16 cellular contexts compared by ENCODE assay signal in genomic region chr2:38444247-38444646, GRCh38.
DNase-seq lines count a peak whose midpoint lies in the region; TF ChIP-seq lines count a peak whose summit lies in the region.
"Had no signal": no experiment of that assay in that cellular context is flagged by ENCODE, and none has a peak within 500 bp of the region (broad histone marks: within the 10 kb centered on the region; RNA-seq: fewer than 3 reads in every experiment).

No MANE protein-coding gene starts in this region.

- in situ Hi-C loops in GM23248 (cut with MboI), result no loop called here

- no peak overlapping the region for H3K4me2 ChIP-seq in GM23248 (ENCODE audit: unreplicated experiment)

- H3K36me3 ChIP-seq in GM23248 (ENCODE audit: low read depth) (no peaks in the 10 kb centered on the region), endodermal cell (ENCODE audit: control insufficient read depth, insufficient read depth, low read length) (no peaks in the 10 kb centered on the region)
- H3K36me3 ChIP-seq: heart left ventricle, ovary had no signal

- no peak overlapping the region for H2AFZ ChIP-seq in GM23248

- H3K4me3 Mint-ChIP-seq in endodermal cell (peak overlapping the region; percentile 7), endothelial cell (ENCODE audit: unreplicated experiment) (no peak overlapping the region)
- H3K4me3 Mint-ChIP-seq: memory B cell had no signal

- peak overlapping the region; percentile 80 for H3K27ac Mint-ChIP-seq in endodermal cell
- no peak overlapping the region for H3K27ac Mint-ChIP-seq in endothelial cell (ENCODE audit: unreplicated experiment)
- H3K27ac Mint-ChIP-seq: memory B cell had no signal

- H3K27me3 Mint-ChIP-seq in endodermal cell (ENCODE audit: insufficient read depth) (peaks cover 9% of the 10 kb centered on the region), endothelial cell (ENCODE audit: unreplicated experiment) (peaks cover 6% of the 10 kb centered on the region)

- H3K9ac ChIP-seq in GM23248 (no peak overlapping the region), endodermal cell (ENCODE audit: extremely low read depth, low read length, poor library complexity, severe bottlenecking) (peak overlapping the region; percentile 46)

- H3K4me3 ChIP-seq in GM23248, result no peak overlapping the region
- peak overlapping the region; percentile 65 for H3K4me3 ChIP-seq in endodermal cell (ENCODE audit: low read length)
- H3K4me3 ChIP-seq: dorsolateral prefrontal cortex, heart left ventricle, ovary had no signal

- DNase-seq in GM23248, result peak; percentile 50
- peak; percentile 2 for DNase-seq in NCI-H446 treated with DMSO at 0.1 percent for 48 hours (lab: John Stamatoyannopoulos, UW)
- peak; percentile 92 for DNase-seq in endodermal cell
- peak; percentile 43 for DNase-seq in non-pigmented ciliary epithelial cell (ENCODE audit: low read depth)
- no peak for DNase-seq in NCI-H526 (lab: John Stamatoyannopoulos, UW)
- DNase-seq in endothelial cell (ENCODE audit: low spot score), result no peak
- no peak for DNase-seq in HuH-7 (ENCODE audit: low spot score)
- DNase-seq in NCI-H2107 treated with DMSO at 0.1 percent for 48 hours (lab: John Stamatoyannopoulos, UW; ENCODE audit: unreplicated experiment), result no peak
- DNase-seq: activated CD8-positive, alpha-beta memory T cell treated with anti-CD3 and anti-CD28 coated beads, Interleukin-2, amount 50 U/mL, for 48 hours; heart left ventricle; NCI-H2171; ovary; stimulated activated naive CD4-positive, alpha-beta T cell treated with Interleukin-2 at 50 U/mL for 16 hours had no signal

- WGBS in GM23248 (ENCODE audit: low coverage in 1 of 2, low lambda C conversion rate in 2 of 2, missing lambda C conversion rate in 2 of 2), 2 experiments, result 64 to 68% methylated on average over 2 of the region's 2 CpGs
- 0 to 1% methylated on average over 1 to 2 of the region's 2 CpGs for WGBS in endodermal cell (ENCODE audit: insufficient coverage in 1 of 2, insufficient read length in 1 of 2), 2 experiments

- no peak overlapping the region for H3K27ac ChIP-seq in GM23248
- H3K27ac ChIP-seq in endodermal cell (ENCODE audit: low read depth, low read length), result peak overlapping the region; percentile 33

- H3K36me3 Mint-ChIP-seq in endodermal cell (ENCODE audit: low read depth), result no peaks in the 10 kb centered on the region
- H3K36me3 Mint-ChIP-seq in endothelial cell (ENCODE audit: low read depth, unreplicated experiment), result no peaks in the 10 kb centered on the region
- H3K36me3 Mint-ChIP-seq: CD14-positive monocyte, memory B cell had no signal

- peaks cover 6% of the 10 kb centered on the region; the same call in 1 of the 2 replicates for H3F3A ChIP-seq in GM23248 (ENCODE audit: insufficient read depth)

- H3K4me1 Mint-ChIP-seq in endodermal cell (peaks cover 67% of the 10 kb centered on the region), endothelial cell (ENCODE audit: unreplicated experiment) (peaks cover 2% of the 10 kb centered on the region)
- H3K4me1 Mint-ChIP-seq: CD14-positive monocyte, memory B cell had no signal

- H3K9me3 ChIP-seq in GM23248 (ENCODE audit: low read depth) (no peaks in the 10 kb centered on the region), endodermal cell (ENCODE audit: control insufficient read depth, low read length) (no peaks in the 10 kb centered on the region)
- H3K9me3 ChIP-seq: heart left ventricle, ovary had no signal

- H3K4me1 ChIP-seq in GM23248 (ENCODE audit: insufficient read depth), result no peaks in the 10 kb centered on the region
- H3K4me1 ChIP-seq in endodermal cell (ENCODE audit: control insufficient read depth, insufficient read depth, low read length), result peaks cover 28% of the 10 kb centered on the region

- H3K79me2 ChIP-seq in GM23248 (ENCODE audit: insufficient read depth), result no peaks in the 10 kb centered on the region

- no peak for TF ChIP-seq CTCF in endodermal cell (conservative IDR thresholded peaks at IDR 0.05)
- no peak for TF ChIP-seq CTCF in endothelial cell (IDR thresholded peaks at IDR 0.05; ENCODE audit: unreplicated experiment)

- H4K20me1 ChIP-seq in GM23248 (ENCODE audit: insufficient read depth), result no peaks in the 10 kb centered on the region

- H3K9me2 ChIP-seq in GM23248 (ENCODE audit: insufficient read depth), result no peaks in the 10 kb centered on the region

- H3K27me3 ChIP-seq in GM23248 (replicated peaks; ENCODE audit: insufficient read depth) (peaks cover 75% of the 10 kb centered on the region), endodermal cell (ENCODE audit: control insufficient read depth, insufficient read depth, low read length, poor library complexity, severe bottlenecking) (no peaks in the 10 kb centered on the region)
- H3K27me3 ChIP-seq: heart left ventricle, ovary had no signal

- H3K9me3 Mint-ChIP-seq in endodermal cell, result no peaks in the 10 kb centered on the region
- H3K9me3 Mint-ChIP-seq in endothelial cell (ENCODE audit: unreplicated experiment), result no peaks in the 10 kb centered on the region
- H3K9me3 Mint-ChIP-seq: CD14-positive monocyte, memory B cell had no signal

Comparison
In these comparisons a context has a peak if more than half of its experiments do, and no peak if none do; other contexts are left out.
1. DNase-seq: peak in GM23248 (single experiment), NCI-H446 treated with DMSO at 0.1 percent for 48 hours (single experiment), endodermal cell (single experiment) and non-pigmented ciliary epithelial cell (single experiment); none in NCI-H526 (0 of 2), endothelial cell (single experiment), HuH-7 (single experiment) and NCI-H2107 treated with DMSO at 0.1 percent for 48 hours (single experiment).